In genomic region chr17:31492880-31493655, GRCh38 we compare ENCODE assay signal across 8 cellular contexts.
DNase-seq lines count a peak whose midpoint lies in the region; ATAC-seq and TF ChIP-seq lines count a peak whose summit lies in the region.

No MANE protein-coding gene starts in this region.

- DNase-seq in activated T-cell treated with anti-CD3 and anti-CD28 coated beads for 24 hours (ENCODE audit: low read depth): peak; percentile 76
- DNase-seq in lung (ENCODE audit: low spot score): peak; percentile 66
- DNase-seq in superior temporal gyrus (ENCODE audit: extremely low spot score): peak; percentile 49
- no peak for DNase-seq in NCI-H1930 (lab: John Stamatoyannopoulos, UW)
- DNase-seq in NCI-H748 (lab: John Stamatoyannopoulos, UW; ENCODE audit: unreplicated experiment): no peak
- DNase-seq in NCI-H510A treated with DMSO at 0.1 percent for 48 hours (lab: John Stamatoyannopoulos, UW): no peak

- peaks cover 65 to 97% (median 87%) of the 10 kb centered on the region in 10 experiments for H3K4me1 ChIP-seq in BLaER1 treated with 17β-estradiol and CSF1 and Interleukin-3, amounts not matched to agents 10 nM and 100 nM
- H3K4me1 ChIP-seq in Loucy (ENCODE audit: insufficient read depth, low read length, poor library complexity, severe bottlenecking): peaks cover 89% of the 10 kb centered on the region
- peaks cover 0 to 16% of the 10 kb centered on the region in 2 donors for H3K4me1 ChIP-seq in lung (ENCODE audit: control insufficient read depth in 2 of 2, insufficient read depth in 2 of 2, low read length in 2 of 2)

- no peaks in the 10 kb centered on the region for H3K9me3 ChIP-seq in BLaER1 treated with 17β-estradiol and CSF1 and Interleukin-3, amounts not matched to agents 10 nM and 100 nM (replicated peaks in 1 of 11)
- no peaks in the 10 kb centered on the region for H3K9me3 ChIP-seq in Loucy (ENCODE audit: insufficient read depth, low read depth, low read length)
- H3K9me3 ChIP-seq in lung (ENCODE audit: control insufficient read depth in 2 of 2, insufficient read depth in 1 of 2, low read length in 1 of 2): no peaks in the 10 kb centered on the region

- peak overlapping the region in 10 of 11 experiments; percentile 37 to 77 (median 72); a peak in 19 of 22 replicates for H3K27ac ChIP-seq in BLaER1 treated with 17β-estradiol and CSF1 and Interleukin-3, amounts not matched to agents 10 nM and 100 nM
- H3K27ac ChIP-seq in lung (ENCODE audit: low read depth in 1 of 2, low read length in 1 of 2): peak overlapping the region in 1 of 2 donors; percentile 66

- 57 to 72% methylated on average over 11 of the region's 11 CpGs for WGBS in lung, 2 donors

- no peaks in the 10 kb centered on the region for H3K36me3 ChIP-seq in BLaER1 treated with 17β-estradiol and CSF1 and Interleukin-3, amounts not matched to agents 10 nM and 100 nM
- no peaks in the 10 kb centered on the region for H3K36me3 ChIP-seq in Loucy (ENCODE audit: insufficient read depth, low read length)
- H3K36me3 ChIP-seq in lung (ENCODE audit: control insufficient read depth in 2 of 2, insufficient read depth in 2 of 2, low read length in 2 of 2): no peaks in the 10 kb centered on the region

- peak overlapping the region; percentile 88 to 100 (median 96) for H3K4me2 ChIP-seq in BLaER1 treated with 17β-estradiol and CSF1 and Interleukin-3, amounts not matched to agents 10 nM and 100 nM
- peak overlapping the region; percentile 59 for H3K4me2 ChIP-seq in Loucy (ENCODE audit: low read depth, low read length, poor library complexity, severe bottlenecking)

- H2AFZ ChIP-seq in Loucy (ENCODE audit: low read length): no peak overlapping the region

- peaks cover 8% of the 10 kb centered on the region for H3F3A ChIP-seq in Loucy (ENCODE audit: low read depth)

- peaks cover 0 to 23% (median 0%) of the 10 kb centered on the region in 11 experiments; a peak in 6 of 22 replicates for H3K27me3 ChIP-seq in BLaER1 treated with 17β-estradiol and CSF1 and Interleukin-3, amounts not matched to agents 10 nM and 100 nM
- H3K27me3 ChIP-seq in Loucy (ENCODE audit: insufficient read depth, low read length, poor library complexity, severe bottlenecking) (no peaks in the 10 kb centered on the region), lung (ENCODE audit: control insufficient read depth, insufficient read depth) (no peaks in the 10 kb centered on the region)

- peaks cover 56% of the 10 kb centered on the region; the same call in 1 of the 2 replicates for H3K79me2 ChIP-seq in Loucy (ENCODE audit: insufficient read depth, low read length)

- H3K9ac ChIP-seq in BLaER1 treated with 17β-estradiol and CSF1 and Interleukin-3, amounts not matched to agents 10 nM and 100 nM: peak overlapping the region in 9 of 11 experiments; percentile 1 to 69 (median 35); a peak in 13 of 22 replicates
- no peak overlapping the region for H3K9ac ChIP-seq in Loucy (ENCODE audit: low read depth, low read length, poor library complexity, severe bottlenecking)

- no peaks in the 10 kb centered on the region for H3K9me2 ChIP-seq in Loucy (replicated peaks; ENCODE audit: low read depth, low read length)

- no peak for ATAC-seq in lung (ENCODE audit: insufficient read depth, low FRiP score)

- H3K4me3 ChIP-seq in BLaER1 treated with 17β-estradiol and CSF1 and Interleukin-3, amounts not matched to agents 10 nM and 100 nM: peak overlapping the region in 6 of 10 experiments; percentile 2 to 61 (median 27); a peak in 7 of 20 replicates
- H3K4me3 ChIP-seq in Loucy (ENCODE audit: low read length, poor library complexity, severe bottlenecking) (no peak overlapping the region), lung (no peak overlapping the region)

- TF ChIP-seq CTCF in Loucy (conservative IDR thresholded peaks at IDR 0.05; ENCODE audit: low read length): no peak
- TF ChIP-seq CTCF in lung (IDR thresholded peaks at IDR 0.05; ENCODE audit: control extremely low read depth, extremely low read depth): no peak

- peaks cover 0 to 100% (median 53%) of the 10 kb centered on the region in 11 experiments; a peak in 18 of 22 replicates for H4K20me1 ChIP-seq in BLaER1 treated with 17β-estradiol and CSF1 and Interleukin-3, amounts not matched to agents 10 nM and 100 nM
- peaks cover 16% of the 10 kb centered on the region for H4K20me1 ChIP-seq in Loucy (ENCODE audit: insufficient read depth, low read length, poor library complexity, severe bottlenecking)

Comparison
In these comparisons a context has a peak if more than half of its experiments do, and no peak if none do; other contexts are left out.
1. H3K4me3 ChIP-seq: peak in BLaER1 treated with 17β-estradiol and CSF1 and Interleukin-3, amounts not matched to agents 10 nM and 100 nM (6 of 10); none in Loucy (single experiment) and lung (single experiment).
2. DNase-seq: peak in activated T-cell treated with anti-CD3 and anti-CD28 coated beads for 24 hours (single experiment), lung (single experiment) and superior temporal gyrus (single experiment); none in NCI-H1930 (0 of 2), NCI-H748 (single experiment) and NCI-H510A treated with DMSO at 0.1 percent for 48 hours (single experiment).